In genomic region chr2:75489682-75490180, GRCh38 we compare ENCODE assay signal across 28 cellular contexts.
DNase-seq lines count a peak whose midpoint lies in the region; ATAC-seq and TF ChIP-seq lines count a peak whose summit lies in the region.
"Had no signal": no experiment of that assay in that cellular context is flagged by ENCODE, and none has a peak within 500 bp of the region (broad histone marks: within the 10 kb centered on the region; RNA-seq: fewer than 3 reads in every experiment).

No MANE protein-coding gene starts in this region.

- DNase-seq in ELF-1 (ENCODE audit: low read depth, low spot score) (peak; percentile 39), NCI-H69 (lab: John Stamatoyannopoulos, UW) (peak; percentile 1), foreskin melanocyte (peak; percentile 87), trophoblast cell (peak; percentile 61 to 62), A673 (ENCODE audit: low spot score) (no peak)
- DNase-seq: AML-193; CD4-positive, alpha-beta T cell; COR-L47; DMS53; Kasumi-1; MV-4-11; NCI-H1105; NCI-H1436 treated with DMSO at 0.1 percent for 48 hours; NCI-H187 treated with DMSO at 0.1 percent for 48 hours; NCI-H2171 treated with DMSO at 0.1 percent for 48 hours; NCI-H524; NCI-H82; NK-92 treated with Interleukin-12 subunit alpha and Interleukin-12 subunit beta, amount 100 ng/mL, for 24 hours; PC-3; Right ventricle myocardium superior; SW 1271 had no signal

- CTCF ChIA-PET in A673 (lab: Charles Lee): no interaction called here

- H3K18ac ChIP-seq in trophoblast cell (ENCODE audit: low read length): no peak overlapping the region

- POLR2A ChIA-PET in A673 (lab: Charles Lee; ENCODE audit: low non-redundant PET): no interaction called here

- H3K79me1 ChIP-seq in trophoblast cell (ENCODE audit: low read length): no peaks in the 10 kb centered on the region

- H3K4me3 ChIP-seq in trophoblast cell (ENCODE audit: low read depth, low read length) (no peak overlapping the region), A673 (ENCODE audit: low read depth, low read length, poor library complexity, severe bottlenecking) (no peak overlapping the region)
- H3K4me3 ChIP-seq: BLaER1 treated with 17β-estradiol and CSF1 and Interleukin-3, amounts not matched to agents 10 nM and 100 nM; K562; SJSA1 had no signal

- no peaks in the 10 kb centered on the region for H3K79me2 ChIP-seq in trophoblast cell (ENCODE audit: control insufficient read depth, insufficient read depth, low read length, poor library complexity)

- no peaks in the 10 kb centered on the region for H3K9me3 ChIP-seq in trophoblast cell (ENCODE audit: insufficient read depth, low read depth, low read length)
- H3K9me3 ChIP-seq in A673 (ENCODE audit: low read depth, low read length, poor library complexity, severe bottlenecking): no peaks in the 10 kb centered on the region
- H3K9me3 ChIP-seq: SJSA1 had no signal

- no TSS peak for BruUV-seq in A673 (replicated peaks; lab: Mats Ljungman, UMichigan)

- H2BK12ac ChIP-seq in trophoblast cell (ENCODE audit: low read length): no peak overlapping the region

- no peak overlapping the region for H2AK5ac ChIP-seq in trophoblast cell (ENCODE audit: low read length)

- no peaks in the 10 kb centered on the region for H3K27me3 ChIP-seq in trophoblast cell (ENCODE audit: insufficient read depth, low read length)
- H3K27me3 ChIP-seq in A673 (replicated peaks; ENCODE audit: insufficient read depth, low read depth, low read length, poor library complexity): no peaks in the 10 kb centered on the region
- H3K27me3 ChIP-seq: BLaER1 treated with 17β-estradiol and CSF1 and Interleukin-3, amounts not matched to agents 10 nM and 100 nM; SJSA1 had no signal

- H3K4me1 ChIP-seq in trophoblast cell (ENCODE audit: control insufficient read depth in 1 of 2, insufficient read depth in 2 of 2, low read length in 2 of 2): peaks cover 4 to 10% of the 10 kb centered on the region in 2 experiments
- H3K4me1 ChIP-seq in A673 (ENCODE audit: insufficient read depth, low read length, poor library complexity, severe bottlenecking): no peaks in the 10 kb centered on the region
- H3K4me1 ChIP-seq: BLaER1 treated with 17β-estradiol and CSF1 and Interleukin-3, amounts not matched to agents 10 nM and 100 nM; SJSA1 had no signal

- H4K12ac ChIP-seq in trophoblast cell (ENCODE audit: low read depth, low read length): no peak overlapping the region

- H2AFZ ChIP-seq in trophoblast cell (ENCODE audit: insufficient read depth, low read length, poor library complexity): no peak overlapping the region

- WGBS in trophoblast cell (ENCODE audit: extremely low coverage, insufficient coverage, insufficient read length): no CpG with 5 or more reads among the region's 3 CpGs

- H3K23ac ChIP-seq in trophoblast cell (ENCODE audit: low read length): no peak overlapping the region

- H4K91ac ChIP-seq in trophoblast cell (ENCODE audit: low read depth, low read length): no peak overlapping the region

- no peak overlapping the region for H2BK120ac ChIP-seq in trophoblast cell (ENCODE audit: insufficient read depth, low read length, poor library complexity)

- peak overlapping the region; percentile 8 for H3K4me2 ChIP-seq in trophoblast cell (ENCODE audit: low read length)
- H3K4me2 ChIP-seq: BLaER1 treated with 17β-estradiol and CSF1 and Interleukin-3, amounts not matched to agents 10 nM and 100 nM had no signal

- intact Hi-C loops in A673 (cut with micrococcal nuclease; ENCODE audit: unreplicated experiment): no loop called here

- no peak overlapping the region for H3K14ac ChIP-seq in trophoblast cell (ENCODE audit: low read length)

- no peak overlapping the region for H2BK5ac ChIP-seq in trophoblast cell (ENCODE audit: low read depth, low read length, poor library complexity)

- no peak for TF ChIP-seq CTCF in A673 (conservative IDR thresholded peaks at IDR 0.05; ENCODE audit: low read depth, low read length)

- ATAC-seq in GM19397 (IDR thresholded peaks at IDR 0.05; ENCODE audit: unreplicated experiment) (no peak), SK-N-SH treated with all-trans-retinoic acid at 6 μM for 48 hours (no peak)
- ATAC-seq: HCT116, K562, PC-3 had no signal

- no peak overlapping the region for H3K4ac ChIP-seq in trophoblast cell (ENCODE audit: low read depth, low read length)

- no peaks in the 10 kb centered on the region for H3K36me3 ChIP-seq in trophoblast cell (ENCODE audit: control insufficient read depth in 1 of 2, insufficient read depth in 2 of 2, low read length in 2 of 2)
- H3K36me3 ChIP-seq in A673 (ENCODE audit: insufficient read depth, low read length, poor library complexity, severe bottlenecking): no peaks in the 10 kb centered on the region
- H3K36me3 ChIP-seq: BLaER1 treated with 17β-estradiol and CSF1 and Interleukin-3, amounts not matched to agents 10 nM and 100 nM had no signal

- no peak overlapping the region for H4K8ac ChIP-seq in trophoblast cell (ENCODE audit: low read depth, low read length)

- H3K27ac ChIP-seq in trophoblast cell (ENCODE audit: low read depth, low read length) (no peak overlapping the region), A673 (ENCODE audit: low read depth, low read length, poor library complexity, severe bottlenecking) (no peak overlapping the region)
- H3K27ac ChIP-seq: BLaER1 treated with 17β-estradiol and CSF1 and Interleukin-3, amounts not matched to agents 10 nM and 100 nM; HL-60; SJSA1 had no signal

- no peak overlapping the region for H3K9ac ChIP-seq in trophoblast cell (ENCODE audit: low read length)
- H3K9ac ChIP-seq: BLaER1 treated with 17β-estradiol and CSF1 and Interleukin-3, amounts not matched to agents 10 nM and 100 nM had no signal

TF ChIP-seq in SK-N-SH treated with all-trans-retinoic acid at 6 μM for 48 hours, 23 proteins besides CTCF, POLR2A, EP300 and RAD21:
- TF ChIP-seq GLIS3 (CRISPR knock-in tag; IDR thresholded peaks at IDR 0.05) (no peak), PPARA (CRISPR knock-in tag; IDR thresholded peaks at IDR 0.05; ENCODE audit: borderline replicate concordance) (no peak), ARNTL (CRISPR knock-in tag; IDR thresholded peaks at IDR 0.05; ENCODE audit: borderline replicate concordance, low read depth) (no peak), ZC3H10 (CRISPR knock-in tag; IDR thresholded peaks at IDR 0.05) (no peak), ISL1 (CRISPR knock-in tag; IDR thresholded peaks at IDR 0.05) (no peak), ZNF70 (CRISPR knock-in tag; IDR thresholded peaks at IDR 0.05) (no peak), PATZ1 (CRISPR knock-in tag; IDR thresholded peaks at IDR 0.05; ENCODE audit: borderline replicate concordance) (no peak), RARB (CRISPR knock-in tag; IDR thresholded peaks at IDR 0.05) (no peak), BACH2 (CRISPR knock-in tag; IDR thresholded peaks at IDR 0.05; ENCODE audit: borderline replicate concordance) (no peak), CSDC2 (CRISPR knock-in tag; IDR thresholded peaks at IDR 0.05) (no peak), TCF4 (CRISPR knock-in tag; IDR thresholded peaks at IDR 0.05; ENCODE audit: borderline replicate concordance) (no peak), CSRNP3 (CRISPR knock-in tag; IDR thresholded peaks at IDR 0.05) (no peak), ZNF565 (CRISPR knock-in tag; conservative IDR thresholded peaks at IDR 0.05; ENCODE audit: low read depth) (no peak)
